In genomic region chr13:40735232-40735548, GRCh38 we compare ENCODE assay signal across 8 cellular contexts. TPM values are rescaled to one million over a fixed set of nuclear protein-coding genes. Genes with fewer than 3 reads are reported as not detected.
DNase-seq lines count a peak whose midpoint lies in the region; TF ChIP-seq lines count a peak whose summit lies in the region.
"Not testable (repeated sequence)": the region's sequence is repeated elsewhere in the genome, so short reads cannot be mapped to it uniquely, and the experiment has no call there.

No MANE protein-coding gene starts in this region.

- H3K4me3 ChIP-seq in esophagus squamous epithelium, result peak overlapping the region; percentile 30 to 64 (median 46)
- H3K4me3 ChIP-seq in iPS-18a (ENCODE audit: low read length), result peak overlapping the region; percentile 37
- H3K4me3 ChIP-seq in transverse colon, result peak overlapping the region in 3 of 4 donors; percentile 26 to 44 (median 30)

- not testable (repeated sequence) for H3K27me3 ChIP-seq in esophagus squamous epithelium; iPS-18a (ENCODE audit: control insufficient read depth, insufficient read depth, low read length); transverse colon

- not testable (repeated sequence) for H3K27ac Mint-ChIP-seq in neural crest cell (ENCODE audit: unreplicated experiment)

- intact Hi-C loops in esophagus squamous epithelium (cut with DNase I); transverse colon (cut with DNase I; ENCODE audit: low total_unique reads): not testable (repeated sequence)

- peaks cover 22% of the 10 kb centered on the region for H3K36me3 Mint-ChIP-seq in neural crest cell (ENCODE audit: low read depth)

- H3K27ac ChIP-seq in RWPE1, result peak overlapping the region; percentile 94
- H3K27ac ChIP-seq in esophagus squamous epithelium, result peak overlapping the region in 3 of 4 donors; percentile 57 to 73 (median 69)
- not testable (repeated sequence) for H3K27ac ChIP-seq in iPS-18a (ENCODE audit: low read length)
- H3K27ac ChIP-seq in transverse colon, result peak overlapping the region in 3 of 4 donors; percentile 5 to 47 (median 40)

- peak overlapping the region; percentile 72 for H3K4me3 Mint-ChIP-seq in neural crest cell

- not testable (repeated sequence) for H3K9me3 Mint-ChIP-seq in neural crest cell

- in situ Hi-C loops in transverse colon (cut with MboI; ENCODE audit: low pct_ligation_motif_present in 1 of 4, low pct_unique_long_range_greater_than_20kb in 1 of 4, low sequenced_read_pairs in 3 of 4), result not testable (repeated sequence)

- H3K4me1 Mint-ChIP-seq in neural crest cell, result peaks cover 12% of the 10 kb centered on the region

- TF ChIP-seq CTCF in RWPE1 (conservative IDR thresholded peaks at IDR 0.05; ENCODE audit: low read depth); esophagus squamous epithelium (IDR thresholded peaks at IDR 0.05); neural crest cell (conservative IDR thresholded peaks at IDR 0.05); transverse colon (IDR thresholded peaks at IDR 0.05): not testable (repeated sequence)

- H3K36me3 ChIP-seq in ES-I3 (ENCODE audit: insufficient read depth, low read length); iPS-18a (ENCODE audit: control insufficient read depth, low read depth, low read length); transverse colon: not testable (repeated sequence)
- H3K36me3 ChIP-seq in esophagus squamous epithelium, result peaks cover 0 to 16% (median 0%) of the 10 kb centered on the region in 3 donors

- H3K27me3 Mint-ChIP-seq in neural crest cell (ENCODE audit: low read depth), result not testable (repeated sequence)

- H3K9ac ChIP-seq in ES-I3 (ENCODE audit: low read depth, low read length), result peak overlapping the region; percentile 62
- not testable (repeated sequence) for H3K9ac ChIP-seq in iPS-18a (ENCODE audit: low read length)

- not testable (repeated sequence) for H3K4me1 ChIP-seq in ES-I3 (ENCODE audit: insufficient read depth, low read length); esophagus squamous epithelium; iPS-18a (ENCODE audit: control insufficient read depth, low read depth, low read length); transverse colon

- DNase-seq in RWPE1 (ENCODE audit: low spot score); esophagus squamous epithelium (lab: John Stamatoyannopoulos, UW); neural crest cell (ENCODE audit: low read depth, low spot score): not testable (repeated sequence)
- peak; percentile 26 for DNase-seq in activated CD8-positive, alpha-beta memory T cell treated with anti-CD3 and anti-CD28 coated beads, Interleukin-2, amount 50 U/mL, for 4 hours
- peak; percentile 7 for DNase-seq in central memory CD4-positive, alpha-beta T cell
- DNase-seq in transverse colon, result peak; percentile 18

- WGBS in esophagus squamous epithelium, 2 donors, result 40 to 70% methylated on average over 2 to 4 of the region's 11 CpGs
- WGBS in transverse colon (ENCODE audit: low coverage in 1 of 2), 2 donors, result 44% methylated on average over 11 of the region's 11 CpGs; no CpG with 5 or more reads in 1 of the 2 donors

- CTCF ChIA-PET in RWPE1 (lab: Yijun Ruan, JAX), result not testable (repeated sequence)

- TF ChIP-seq EP300 in transverse colon (IDR thresholded peaks at IDR 0.05; ENCODE audit: low read depth), result not testable (repeated sequence)

- TF ChIP-seq POLR2A in esophagus squamous epithelium (IDR thresholded peaks at IDR 0.05); transverse colon (IDR thresholded peaks at IDR 0.05): not testable (repeated sequence)

- not testable (repeated sequence) for H3K9me3 ChIP-seq in ES-I3 (ENCODE audit: control insufficient read depth, insufficient read depth, low read length); esophagus squamous epithelium; iPS-18a (ENCODE audit: control insufficient read depth, low read depth, low read length); transverse colon

- POLR2A ChIA-PET in RWPE1 (lab: Yijun Ruan, JAX; ENCODE audit: low non-redundant PET), result not testable (repeated sequence)

RNA-seq across cellular contexts. Expression of gene MRPS31, which starts 35.8 kb away (rescaled TPM):
- total RNA-seq in esophagus squamous epithelium (10 to 100 TPM in 3 of 4 donors, 1 to 10 TPM in 1; 8.8 to 24.2 (median 18.0) TPM), neural crest cell (32.0 and 34.6 TPM in 2 replicates), transverse colon (10 to 100 TPM; 16.1 to 50.2 (median 25.0) TPM)

RNA-seq across cellular contexts. Expression of gene SLC25A15, which starts 54.2 kb away (rescaled TPM):
- 10 to 100 TPM in 2 of 4 donors, 1 to 10 TPM in 2; 6.4 to 12.1 (median 9.8) TPM for total RNA-seq in esophagus squamous epithelium
- total RNA-seq in neural crest cell, result 23.5 and 25.6 TPM in 2 replicates
- total RNA-seq in transverse colon, result 10 to 100 TPM in 2 of 4 donors, 1 to 10 TPM in 2; 3.0 to 30.6 (median 10.1) TPM
